Comparison of ENCODE assay signal across 24 cellular contexts in the genomic region with DNA sequence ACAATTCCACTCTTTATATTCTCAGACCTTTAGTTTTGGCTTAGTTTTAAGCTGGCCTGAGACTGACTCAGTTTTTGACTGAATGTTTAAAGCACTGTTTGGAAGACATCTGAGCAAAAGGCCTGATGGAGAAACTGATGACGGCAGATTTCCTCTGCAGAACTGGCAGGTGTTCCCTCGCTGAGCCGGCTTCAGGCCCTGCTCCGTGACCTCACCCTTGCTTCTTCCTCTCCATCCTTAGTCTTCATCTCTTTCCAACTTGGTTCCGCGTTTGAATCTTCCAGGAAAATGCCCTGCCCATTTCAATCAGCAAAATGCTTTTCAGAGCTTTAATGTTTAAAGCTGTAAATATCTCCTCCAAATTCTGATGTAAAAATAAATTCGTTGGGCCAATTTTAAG. TPM values are rescaled to one million over a fixed set of nuclear protein-coding genes. Genes with fewer than 3 reads are reported as not detected.
DNase-seq lines count a peak whose midpoint lies in the region; TF ChIP-seq lines count a peak whose summit lies in the region.
"Had no signal": no experiment of that assay in that cellular context is flagged by ENCODE, and none has a peak within 500 bp of the region (broad histone marks: within the 10 kb centered on the region; RNA-seq: fewer than 3 reads in every experiment).

No MANE protein-coding gene starts in this region.

- H3K27ac Mint-ChIP-seq in H9, result peak overlapping the region in 1 of 3 experiments; percentile 40; a peak in 2 of 7 replicates
- H3K27ac Mint-ChIP-seq in endodermal cell, result no peak overlapping the region
- H3K27ac Mint-ChIP-seq: IgD-negative memory B cell, T-cell had no signal

- WGBS in H9 (ENCODE audit: extremely low coverage, insufficient read length, low lambda C conversion rate), result no CpG with 5 or more reads among the region's 7 CpGs
- 35% methylated on average over 7 of the region's 7 CpGs for WGBS in HUES64
- WGBS in endodermal cell (ENCODE audit: insufficient coverage in 1 of 2, insufficient read length in 1 of 2), 2 experiments, result 52 to 61% methylated on average over 7 of the region's 7 CpGs

- H4K20me1 ChIP-seq in H9 (ENCODE audit: control insufficient read depth, insufficient read depth, insufficient read length), result no peaks in the 10 kb centered on the region

- H4K91ac ChIP-seq in H9 (ENCODE audit: insufficient read length, low read depth, low read length), result no peak overlapping the region

- H2BK20ac ChIP-seq in H9 (ENCODE audit: low read depth, low read length, poor library complexity, severe bottlenecking), result no peak overlapping the region

- no peak overlapping the region for H4K5ac ChIP-seq in H9 (ENCODE audit: insufficient read length, low read depth, low read length)

- peak overlapping the region; percentile 87 for H3K4me2 ChIP-seq in H9 (ENCODE audit: insufficient read depth, insufficient read length, low read length)
- H3K4me2 ChIP-seq: A549, PC-9 had no signal

- H2BK12ac ChIP-seq in H9 (ENCODE audit: insufficient read length, low read depth, low read length), result no peak overlapping the region

- H2BK5ac ChIP-seq in H9 (ENCODE audit: insufficient read length, low read length), result no peak overlapping the region

- no peak overlapping the region for H2AK5ac ChIP-seq in H9 (ENCODE audit: insufficient read length, low read length)

- no peak overlapping the region for H3K18ac ChIP-seq in H9 (ENCODE audit: insufficient read length, low read depth, low read length)

- peaks cover 28% of the 10 kb centered on the region for H3K27me3 ChIP-seq in H9 (ENCODE audit: insufficient read depth, low read length)
- H3K27me3 ChIP-seq in HUES64 (ENCODE audit: insufficient read depth, low read length), result peaks cover 68% of the 10 kb centered on the region
- peaks cover 68% of the 10 kb centered on the region for H3K27me3 ChIP-seq in endodermal cell (ENCODE audit: control insufficient read depth, insufficient read depth, low read length, poor library complexity, severe bottlenecking)
- no peaks in the 10 kb centered on the region for H3K27me3 ChIP-seq in WERI-Rb-1 (ENCODE audit: insufficient read depth, low read depth, severe bottlenecking)
- H3K27me3 ChIP-seq: SJSA1 had no signal

- DNase-seq in H9 (no peak), endodermal cell (no peak), retina (peak; percentile 38), WERI-Rb-1 (no peak), glomerular visceral epithelial cell (ENCODE audit: extremely low spot score) (no peak)
- DNase-seq in activated CD8-positive, alpha-beta memory T cell treated with anti-CD3 and anti-CD28 coated beads, Interleukin-2, amount 50 U/mL, for 48 hours, result no peak
- DNase-seq: C1 segment of cervical spinal cord; Caco-2; CD4-positive, alpha-beta memory T cell; NCI-H1048; NCI-H1417 treated with DMSO at 0.1 percent for 48 hours; NCI-H1694 treated with DMSO at 0.1 percent for 48 hours; NCI-H2107; NCI-H524; NCI-H748 treated with DMSO at 0.1 percent for 48 hours; NK-92 treated with Interleukin-12 subunit alpha and Interleukin-12 subunit beta, amount 100 ng/mL, for 24 hours; PC-9 had no signal

- H3K36me3 Mint-ChIP-seq in H9 (ENCODE audit: insufficient read depth in 1 of 3, low read depth in 3 of 3) (peaks cover 0 to 26% (median 18%) of the 10 kb centered on the region in 3 experiments; a peak in 6 of 7 replicates), endodermal cell (ENCODE audit: low read depth) (peaks cover 18% of the 10 kb centered on the region)

- H3K4ac ChIP-seq in H9 (ENCODE audit: low read depth, low read length), result no peak overlapping the region

- H3K4me3 ChIP-seq in HUES64 (ENCODE audit: low read length), result peak overlapping the region; percentile 49; the same call in 1 of the 2 replicates
- H3K4me3 ChIP-seq in endodermal cell (ENCODE audit: low read length), result peak overlapping the region; percentile 46
- no peak overlapping the region for H3K4me3 ChIP-seq in WERI-Rb-1 (ENCODE audit: low read depth, low read length)
- H3K4me3 ChIP-seq: A549, PC-9, SJSA1 had no signal

- no peak overlapping the region for H3K27ac ChIP-seq in H9 (ENCODE audit: insufficient read length, low read depth, low read length)
- H3K27ac ChIP-seq in HUES64 (ENCODE audit: low read depth, low read length), result no peak overlapping the region
- no peak overlapping the region for H3K27ac ChIP-seq in endodermal cell (ENCODE audit: low read depth, low read length)
- no peak overlapping the region for H3K27ac ChIP-seq in WERI-Rb-1
- H3K27ac ChIP-seq: A549, PC-9, SJSA1 had no signal

- no peak overlapping the region for H2AFZ ChIP-seq in H9 (ENCODE audit: low read length)
- H2AFZ ChIP-seq: PC-9 had no signal

- TF ChIP-seq CTCF in H9 (conservative IDR thresholded peaks at IDR 0.05) (no peak), endodermal cell (conservative IDR thresholded peaks at IDR 0.05) (no peak), WERI-Rb-1 (IDR thresholded peaks at IDR 0.05; ENCODE audit: low read depth, low read length) (no peak)

- H3K27me3 Mint-ChIP-seq in H9 (ENCODE audit: low read depth) (peaks cover 56% of the 10 kb centered on the region), endodermal cell (ENCODE audit: insufficient read depth) (peaks cover 54% of the 10 kb centered on the region)

- H3K23ac ChIP-seq in H9 (ENCODE audit: insufficient read length, low read depth, low read length), result no peak overlapping the region

- H3K4me1 Mint-ChIP-seq in H9, result peaks cover 14 to 21% of the 10 kb centered on the region in 2 experiments
- H3K4me1 Mint-ChIP-seq in endodermal cell, result peaks cover 8% of the 10 kb centered on the region

- H3K56ac ChIP-seq in H9 (ENCODE audit: insufficient read length, low read depth, low read length), result no peak overlapping the region

- H3K36me3 ChIP-seq in HUES64 (ENCODE audit: insufficient read depth, low read length) (peaks cover 43% of the 10 kb centered on the region), endodermal cell (ENCODE audit: control insufficient read depth, insufficient read depth, low read length) (peaks cover 40% of the 10 kb centered on the region), WERI-Rb-1 (peaks cover 12% of the 10 kb centered on the region)

- peaks cover 2% of the 10 kb centered on the region; the same call in 1 of the 2 replicates for H3K4me1 ChIP-seq in H9 (ENCODE audit: insufficient read depth, low read length)
- peaks cover 17% of the 10 kb centered on the region for H3K4me1 ChIP-seq in HUES64 (ENCODE audit: insufficient read depth, low read length)
- H3K4me1 ChIP-seq in endodermal cell (ENCODE audit: control insufficient read depth, insufficient read depth, low read length), result no peaks in the 10 kb centered on the region
- H3K4me1 ChIP-seq: A549, Caco-2 had no signal

- no peak overlapping the region for H2BK15ac ChIP-seq in H9 (ENCODE audit: low read depth, low read length)

- no peak overlapping the region for H3T11ph ChIP-seq in H9 (ENCODE audit: low read length)

- no peaks in the 10 kb centered on the region; the same call in 1 of the 2 replicates for H3K79me2 ChIP-seq in H9 (ENCODE audit: insufficient read depth, low read length)

- peak overlapping the region in 1 of 2 experiments; percentile 80; a peak in 2 of 5 replicates for H3K4me3 Mint-ChIP-seq in H9
- peak overlapping the region; percentile 48 for H3K4me3 Mint-ChIP-seq in endodermal cell
- H3K4me3 Mint-ChIP-seq: IgD-negative memory B cell, T-cell had no signal

- no peak overlapping the region for H3K14ac ChIP-seq in H9 (ENCODE audit: insufficient read depth, low read length)

- H3K23me2 ChIP-seq in H9 (ENCODE audit: insufficient read length, low read depth, low read length, poor library complexity, severe bottlenecking), result no peaks in the 10 kb centered on the region

- no peaks in the 10 kb centered on the region for H3K79me1 ChIP-seq in H9 (ENCODE audit: insufficient read depth, low read depth, low read length, poor library complexity, severe bottlenecking)

- H2BK120ac ChIP-seq in H9 (ENCODE audit: low read depth, low read length, poor library complexity, severe bottlenecking), result no peak overlapping the region

- no peak overlapping the region for H3K9ac ChIP-seq in H9 (ENCODE audit: extremely low read depth, insufficient read length, low read length)
- no peak overlapping the region for H3K9ac ChIP-seq in HUES64 (ENCODE audit: low read depth, low read length)
- H3K9ac ChIP-seq in endodermal cell (ENCODE audit: extremely low read depth, low read length, poor library complexity, severe bottlenecking), result no peak overlapping the region

- H3K9me3 ChIP-seq in H9 (ENCODE audit: control insufficient read depth, low read depth, low read length), result no peaks in the 10 kb centered on the region
- H3K9me3 ChIP-seq in HUES64 (ENCODE audit: insufficient read depth, low read depth, low read length), result no peaks in the 10 kb centered on the region
- H3K9me3 ChIP-seq in endodermal cell (ENCODE audit: control insufficient read depth, low read length), result no peaks in the 10 kb centered on the region
- no peaks in the 10 kb centered on the region for H3K9me3 ChIP-seq in WERI-Rb-1 (ENCODE audit: severe bottlenecking)
- H3K9me3 ChIP-seq: A549, Caco-2, SJSA1 had no signal

- H3K9me3 Mint-ChIP-seq in H9, result peaks cover 0 to 4% of the 10 kb centered on the region in 2 experiments; a peak in 1 of 5 replicates
- H3K9me3 Mint-ChIP-seq in endodermal cell, result no peaks in the 10 kb centered on the region
- H3K9me3 Mint-ChIP-seq: T-cell had no signal

- H4K8ac ChIP-seq in H9 (replicated peaks; ENCODE audit: insufficient read length, low read depth, low read length), result no peak overlapping the region

RNA-seq across cellular contexts. Expression of gene NKX2-4, which starts 6.6 kb away (rescaled TPM):
- total RNA-seq in H9 (2021) (0.13 and 0.15 TPM in 2 replicates), endodermal cell (not detected)
- polyA plus RNA-seq in HUES64 (2013, experiment 1 of 2), result not detected
- not detected for polyA plus RNA-seq in HUES64 (2013, experiment 2 of 2)
- not detected for polyA plus RNA-seq in endodermal cell (2013, experiment 1 of 2)
- polyA plus RNA-seq in endodermal cell (2013, experiment 2 of 2), result not detected
- total RNA-seq: Caco-2; CD4-positive, alpha-beta memory T cell; PC-9; Right ventricle myocardium inferior; RPMI7951; T-cell had no signal
- polyA plus RNA-seq: A549; CD4-positive, alpha-beta memory T cell; IgD-negative memory B cell had no signal
